ENCODE assay signal across 22 cellular contexts in genomic region chr17:55332296-55333041, GRCh38.
A peak's percentile ranks its signal among the peaks of the same experiment; 100 is the strongest.
DNase-seq lines count a peak whose midpoint lies in the region; ATAC-seq, FAIRE-seq and TF ChIP-seq lines count a peak whose summit lies in the region.
"Had no signal": no experiment of that assay in that cellular context is flagged by ENCODE, and none has a peak within 500 bp of the region (broad histone marks: within the 10 kb centered on the region; RNA-seq: fewer than 3 reads in every experiment).

No MANE protein-coding gene starts in this region.

- no peak for FAIRE-seq in GM12892 (lab: Jason Lieb, UNC)
- FAIRE-seq: D721Med had no signal

- peaks cover 13% of the 10 kb centered on the region for H3K9me3 Mint-ChIP-seq in activated T-helper 2 cell treated with anti-CD3 and anti-CD28 coated beads, Interferon-gamma antibody, Interleukin-2, Interleukin-4, amounts not matched to agents 10 μg/mL and 5 μg/mL and 100 μg/mL, durations not matched to agents 14 hours and 24 hours and 36 hours

- no peak overlapping the region for H3K27ac Mint-ChIP-seq in activated T-helper 2 cell treated with anti-CD3 and anti-CD28 coated beads, Interferon-gamma antibody, Interleukin-2, Interleukin-4, amounts not matched to agents 10 μg/mL and 5 μg/mL and 100 μg/mL, durations not matched to agents 14 hours and 24 hours and 36 hours
- H3K27ac Mint-ChIP-seq: activated CD4-positive, alpha-beta T cell treated with anti-CD3 and anti-CD28 coated beads for 36 hours; activated naive CD8-positive, alpha-beta T cell; H9; progenitor cell of endocrine pancreas; stimulated activated memory B cell treated with anti-CD40 and anti-IgM and Interleukin-4, amounts not matched to agents 10 μg/mL and 1 μg/mL and 100 μg/mL, for 72 hours; T-cell had no signal

- peaks cover 31% of the 10 kb centered on the region for H3K27me3 Mint-ChIP-seq in activated T-helper 2 cell treated with anti-CD3 and anti-CD28 coated beads, Interferon-gamma antibody, Interleukin-2, Interleukin-4, amounts not matched to agents 10 μg/mL and 5 μg/mL and 100 μg/mL, durations not matched to agents 14 hours and 24 hours and 36 hours (ENCODE audit: low read depth)

- intact Hi-C loops in left colon (cut with DNase I, micrococcal nuclease): no loop called here
- intact Hi-C loops in activated T-helper 2 cell treated with anti-CD3 and anti-CD28 coated beads, Interferon-gamma antibody, Interleukin-2, Interleukin-4, amounts not matched to agents 10 μg/mL and 5 μg/mL and 100 μg/mL, durations not matched to agents 14 hours and 24 hours and 36 hours (cut with micrococcal nuclease): no loop called here

- peaks cover 9% of the 10 kb centered on the region for H3K4me1 Mint-ChIP-seq in activated T-helper 2 cell treated with anti-CD3 and anti-CD28 coated beads, Interferon-gamma antibody, Interleukin-2, Interleukin-4, amounts not matched to agents 10 μg/mL and 5 μg/mL and 100 μg/mL, durations not matched to agents 14 hours and 24 hours and 36 hours (ENCODE audit: low read depth)
- H3K4me1 Mint-ChIP-seq: activated CD4-positive, alpha-beta T cell treated with anti-CD3 and anti-CD28 coated beads for 36 hours; stimulated activated memory B cell treated with anti-CD40 and anti-IgM and Interleukin-4, amounts not matched to agents 10 μg/mL and 1 μg/mL and 100 μg/mL, for 72 hours had no signal

- in situ Hi-C loops in KBM-7 (cut with MboI; ENCODE audit: low pct_unique_long_range_greater_than_20kb, low sequenced_read_pairs): no loop called here

- peak; percentile 60 for ATAC-seq in left colon
- ATAC-seq: activated CD4-positive, alpha-beta T cell treated with anti-CD3 and anti-CD28 coated beads for 36 hours; left ventricle myocardium superior; stimulated activated memory B cell treated with anti-CD40 and anti-IgM and Interleukin-4, amounts not matched to agents 10 μg/mL and 1 μg/mL and 100 μg/mL, for 72 hours; T-cell had no signal

- no peak overlapping the region for H3K4me3 Mint-ChIP-seq in activated T-helper 2 cell treated with anti-CD3 and anti-CD28 coated beads, Interferon-gamma antibody, Interleukin-2, Interleukin-4, amounts not matched to agents 10 μg/mL and 5 μg/mL and 100 μg/mL, durations not matched to agents 14 hours and 24 hours and 36 hours (ENCODE audit: low read depth)
- H3K4me3 Mint-ChIP-seq: activated CD4-positive, alpha-beta T cell treated with anti-CD3 and anti-CD28 coated beads for 36 hours; activated naive CD8-positive, alpha-beta T cell; H9; stimulated activated memory B cell treated with anti-CD40 and anti-IgM and Interleukin-4, amounts not matched to agents 10 μg/mL and 1 μg/mL and 100 μg/mL, for 72 hours; T-cell had no signal

- H3K36me3 Mint-ChIP-seq in activated T-helper 2 cell treated with anti-CD3 and anti-CD28 coated beads, Interferon-gamma antibody, Interleukin-2, Interleukin-4, amounts not matched to agents 10 μg/mL and 5 μg/mL and 100 μg/mL, durations not matched to agents 14 hours and 24 hours and 36 hours (ENCODE audit: low read depth): no peaks in the 10 kb centered on the region
- H3K36me3 Mint-ChIP-seq: stimulated activated memory B cell treated with anti-CD40 and anti-IgM and Interleukin-4, amounts not matched to agents 10 μg/mL and 1 μg/mL and 100 μg/mL, for 72 hours; T-cell had no signal

- DNase-seq in DMS153 (lab: John Stamatoyannopoulos, UW) (peak; percentile 67), KBM-7 (peak; percentile 12), NCI-H2227 treated with DMSO at 0.1 percent for 48 hours (lab: John Stamatoyannopoulos, UW) (peak; percentile 16), left colon (peak in 1 of 2 donors; percentile 16), GM12892 (ENCODE audit: insufficient read length) (no peak), DMS 273 treated with DMSO at 0.1 percent for 48 hours (lab: John Stamatoyannopoulos, UW) (no peak), inferior parietal cortex (ENCODE audit: extremely low spot score) (no peak)
- no peak for DNase-seq in activated T-helper 2 cell treated with anti-CD3 and anti-CD28 coated beads, Interferon-gamma antibody, Interleukin-2, Interleukin-4, amounts not matched to agents 10 μg/mL and 5 μg/mL and 100 μg/mL, durations not matched to agents 14 hours and 24 hours and 36 hours (ENCODE audit: low spot score)
- DNase-seq: activated CD4-positive, alpha-beta T cell treated with anti-CD3 and anti-CD28 coated beads for 36 hours; C1 segment of cervical spinal cord; effector CD4-positive, alpha-beta T cell; GDM1; H9; left ventricle myocardium superior; NCI-H2081; NCI-H748 treated with DMSO at 0.1 percent for 48 hours; SIG-M5; T-cell had no signal

- TF ChIP-seq POLR2A in GM12892 (IDR thresholded peaks at IDR 0.05; ENCODE audit: low read depth, low read length): no peak

Comparison
In these comparisons a context has a peak if more than half of its experiments do, and no peak if none do; other contexts are left out.
1. DNase-seq: peak in DMS153 (single experiment), KBM-7 (single experiment) and NCI-H2227 treated with DMSO at 0.1 percent for 48 hours (single experiment); none in GM12892 (single experiment), activated T-helper 2 cell treated with anti-CD3 and anti-CD28 coated beads, Interferon-gamma antibody, Interleukin-2, Interleukin-4, amounts not matched to agents 10 μg/mL and 5 μg/mL and 100 μg/mL, durations not matched to agents 14 hours and 24 hours and 36 hours (single experiment), DMS 273 treated with DMSO at 0.1 percent for 48 hours (single experiment) and inferior parietal cortex (single experiment).